ENCODE assay signal across 7 cellular contexts in genomic region chr3:8729479-8729878, GRCh38. TPM values are rescaled to one million over a fixed set of nuclear protein-coding genes. Genes with fewer than 3 reads are reported as not detected.
"Had no signal": no experiment of that assay in that cellular context is flagged by ENCODE, and none has a peak within 500 bp of the region (broad histone marks: within the 10 kb centered on the region; RNA-seq: fewer than 3 reads in every experiment).

No MANE protein-coding gene starts in this region.

- H3K27ac Mint-ChIP-seq: IgD-negative memory B cell had no signal

- H3K36me3 Mint-ChIP-seq: IgD-negative memory B cell had no signal

- H3K27ac ChIP-seq: HL-60 had no signal

- H3K4me3 ChIP-seq: K562 had no signal

- ATAC-seq: HepG2, K562 had no signal

- FAIRE-seq: HepG2, HTR-8/SVneo, K562 had no signal

- H3K4me3 Mint-ChIP-seq: IgD-negative memory B cell had no signal

RNA-seq across cellular contexts. Expression of gene CAV3, which starts 4.1 kb away (rescaled TPM):
- total RNA-seq: HepG2, HT-29, HT1080, K562 had no signal
- polyA plus RNA-seq: HepG2, IgD-negative memory B cell, K562 had no signal
